2 cellular contexts compared by ENCODE assay signal in genomic region chr17:32859857-32860525, GRCh38.
TF ChIP-seq lines count a peak whose summit lies in the region.

No MANE protein-coding gene starts in this region.

TF ChIP-seq in GM12878, 131 proteins besides CTCF, POLR2A, EP300 and RAD21 (continues in another document):
- TF ChIP-seq MEF2B (IDR thresholded peaks at IDR 0.05; ENCODE audit: partially characterized antibody, poor library complexity, severe bottlenecking) = peak; percentile 50
- peak; percentile 83 for TF ChIP-seq FOXK2 (IDR thresholded peaks at IDR 0.05)
- TF ChIP-seq ATF7 (IDR thresholded peaks at IDR 0.05; ENCODE audit: low read depth) = peak; percentile 84
- peak in 1 of 2 experiments; percentile 41; a peak in 1 of 4 replicates for TF ChIP-seq BHLHE40 (IDR thresholded peaks at IDR 0.05; ENCODE audit: borderline replicate concordance in 1 of 2, low read depth in 2 of 2, low read length in 1 of 2)
- no peak for TF ChIP-seq HDAC2 (IDR thresholded peaks at IDR 0.05)
- 0 out of 2 replicates have a peak, but pooled peaks have one; percentile 13 for TF ChIP-seq PKNOX1 (IDR thresholded peaks at IDR 0.05)
- TF ChIP-seq NBN (IDR thresholded peaks at IDR 0.05) = peak; percentile 49; the same call in 1 of the 2 replicates
- no peak for TF ChIP-seq TCF12 (IDR thresholded peaks at IDR 0.05; ENCODE audit: low read depth, low read length)
- TF ChIP-seq, protein P1, sequence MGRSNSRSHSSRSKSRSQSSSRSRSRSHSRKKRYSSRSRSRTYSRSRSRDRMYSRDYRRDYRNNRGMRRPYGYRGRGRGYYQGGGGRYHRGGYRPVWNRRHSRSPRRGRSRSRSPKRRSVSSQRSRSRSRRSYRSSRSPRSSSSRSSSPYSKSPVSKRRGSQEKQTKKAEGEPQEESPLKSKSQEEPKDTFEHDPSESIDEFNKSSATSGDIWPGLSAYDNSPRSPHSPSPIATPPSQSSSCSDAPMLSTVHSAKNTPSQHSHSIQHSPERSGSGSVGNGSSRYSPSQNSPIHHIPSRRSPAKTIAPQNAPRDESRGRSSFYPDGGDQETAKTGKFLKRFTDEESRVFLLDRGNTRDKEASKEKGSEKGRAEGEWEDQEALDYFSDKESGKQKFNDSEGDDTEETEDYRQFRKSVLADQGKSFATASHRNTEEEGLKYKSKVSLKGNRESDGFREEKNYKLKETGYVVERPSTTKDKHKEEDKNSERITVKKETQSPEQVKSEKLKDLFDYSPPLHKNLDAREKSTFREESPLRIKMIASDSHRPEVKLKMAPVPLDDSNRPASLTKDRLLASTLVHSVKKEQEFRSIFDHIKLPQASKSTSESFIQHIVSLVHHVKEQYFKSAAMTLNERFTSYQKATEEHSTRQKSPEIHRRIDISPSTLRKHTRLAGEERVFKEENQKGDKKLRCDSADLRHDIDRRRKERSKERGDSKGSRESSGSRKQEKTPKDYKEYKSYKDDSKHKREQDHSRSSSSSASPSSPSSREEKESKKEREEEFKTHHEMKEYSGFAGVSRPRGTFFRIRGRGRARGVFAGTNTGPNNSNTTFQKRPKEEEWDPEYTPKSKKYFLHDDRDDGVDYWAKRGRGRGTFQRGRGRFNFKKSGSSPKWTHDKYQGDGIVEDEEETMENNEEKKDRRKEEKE (IDR thresholded peaks at IDR 0.05) = peak; percentile 70; the same call in 1 of the 2 replicates
- TF ChIP-seq MTA2 (IDR thresholded peaks at IDR 0.05; ENCODE audit: low read depth) = 0 out of 2 replicates have a peak, but pooled peaks have one; percentile 33
- TF ChIP-seq MEF2A (IDR thresholded peaks at IDR 0.05; ENCODE audit: insufficient read depth, low read depth, low read length) = no peak
- TF ChIP-seq, protein P2, sequence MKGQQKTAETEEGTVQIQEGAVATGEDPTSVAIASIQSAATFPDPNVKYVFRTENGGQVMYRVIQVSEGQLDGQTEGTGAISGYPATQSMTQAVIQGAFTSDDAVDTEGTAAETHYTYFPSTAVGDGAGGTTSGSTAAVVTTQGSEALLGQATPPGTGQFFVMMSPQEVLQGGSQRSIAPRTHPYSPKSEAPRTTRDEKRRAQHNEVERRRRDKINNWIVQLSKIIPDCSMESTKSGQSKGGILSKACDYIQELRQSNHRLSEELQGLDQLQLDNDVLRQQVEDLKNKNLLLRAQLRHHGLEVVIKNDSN (IDR thresholded peaks at IDR 0.05; ENCODE audit: borderline replicate concordance, extremely low read length, insufficient read depth, low read depth, low read length) = no peak
- TF ChIP-seq RAD51 (IDR thresholded peaks at IDR 0.05) = peak; percentile 23; the same call in 1 of the 2 replicates
- TF ChIP-seq IKZF2 (IDR thresholded peaks at IDR 0.05) = peak; percentile 47 to 51; a peak in 2 of 4 replicates
- TF ChIP-seq RUNX3 (IDR thresholded peaks at IDR 0.05; ENCODE audit: low read length) = peak; percentile 54
- no peak for TF ChIP-seq REST (IDR thresholded peaks at IDR 0.05; ENCODE audit: low read depth, low read length)
- 0 out of 2 replicates have a peak, but pooled peaks have one; percentile 19 for TF ChIP-seq BCL11A (IDR thresholded peaks at IDR 0.05; ENCODE audit: low read depth, low read length)
- no peak for TF ChIP-seq SUPT20H (IDR thresholded peaks at IDR 0.05; ENCODE audit: borderline replicate concordance, control insufficient read depth, low read depth, low read length)
- TF ChIP-seq JUND (IDR thresholded peaks at IDR 0.05; ENCODE audit: low read depth, low read length) = peak; percentile 39; the same call in 1 of the 2 replicates
- TF ChIP-seq NFYA (IDR thresholded peaks at IDR 0.05; ENCODE audit: borderline replicate concordance, low read depth, low read length) = no peak
- no peak for TF ChIP-seq ESRRA (IDR thresholded peaks at IDR 0.05; ENCODE audit: low read length)
- no peak for TF ChIP-seq SMAD5 (IDR thresholded peaks at IDR 0.05; ENCODE audit: low read depth)

TF ChIP-seq in HepG2, 621 proteins besides CTCF, POLR2A, EP300 and RAD21:
- TF ChIP-seq HOXA9 (CRISPR knock-in tag; IDR thresholded peaks at IDR 0.05; ENCODE audit: borderline replicate concordance) = no peak
- no peak for TF ChIP-seq DR1 (CRISPR knock-in tag; IDR thresholded peaks at IDR 0.05)
- TF ChIP-seq SP140L (CRISPR knock-in tag; IDR thresholded peaks at IDR 0.05; ENCODE audit: borderline replicate concordance) = no peak
- no peak for TF ChIP-seq SP2 (CRISPR knock-in tag; IDR thresholded peaks at IDR 0.05)
- no peak for TF ChIP-seq ZNF274 (CRISPR knock-in tag; IDR thresholded peaks at IDR 0.05)
- no peak for TF ChIP-seq ADNP (CRISPR knock-in tag; IDR thresholded peaks at IDR 0.05)
- TF ChIP-seq NFKB2 (CRISPR knock-in tag; IDR thresholded peaks at IDR 0.05; ENCODE audit: borderline replicate concordance) = no peak
- TF ChIP-seq MTERF4 (CRISPR knock-in tag; IDR thresholded peaks at IDR 0.05) = no peak
- TF ChIP-seq ZNF616 (CRISPR knock-in tag; IDR thresholded peaks at IDR 0.05; ENCODE audit: low read depth) = no peak
